ENCODE assay signal across 8 cellular contexts in genomic region chr17:1562178-1562643, GRCh38. TPM values are rescaled to one million over a fixed set of nuclear protein-coding genes. Genes with fewer than 3 reads are reported as not detected.
DNase-seq lines count a peak whose midpoint lies in the region; ATAC-seq and TF ChIP-seq lines count a peak whose summit lies in the region.

No MANE protein-coding gene starts in this region.

- in situ Hi-C loops in gastrocnemius medialis (cut with MboI; ENCODE audit: low sequenced_read_pairs in 4 of 4), result no loop called here

- peaks cover 49% of the 10 kb centered on the region for H3K4me1 Mint-ChIP-seq in activated CD4-positive, alpha-beta T cell treated with anti-CD3 and anti-CD28 coated beads, Interleukin-2, amount 10 ng/mL, durations not matched to agents 7 days and 5 days

- ATAC-seq in GM18907 (IDR thresholded peaks at IDR 0.05; ENCODE audit: unreplicated experiment) (peak; percentile 45), HG03135 (IDR thresholded peaks at IDR 0.05; ENCODE audit: unreplicated experiment) (peak; percentile 30), heart left ventricle (peak in 3 of 4 donors; percentile 27 to 51 (median 41)), gastrocnemius medialis (peak; percentile 74 to 79), HG03139 (IDR thresholded peaks at IDR 0.05; ENCODE audit: unreplicated experiment) (no peak)

- no peak for TF ChIP-seq POLR2A in heart left ventricle (IDR thresholded peaks at IDR 0.05)
- TF ChIP-seq POLR2A in gastrocnemius medialis (IDR thresholded peaks at IDR 0.05), result no peak

- peaks cover 0 to 7% (median 2%) of the 10 kb centered on the region in 9 donors for H3K36me3 ChIP-seq in heart left ventricle
- H3K36me3 ChIP-seq in gastrocnemius medialis, result no peaks in the 10 kb centered on the region

- no peaks in the 10 kb centered on the region for H3K9me3 ChIP-seq in heart left ventricle
- no peaks in the 10 kb centered on the region for H3K9me3 ChIP-seq in gastrocnemius medialis

- H3K27me3 ChIP-seq in heart left ventricle (no peaks in the 10 kb centered on the region), gastrocnemius medialis (no peaks in the 10 kb centered on the region)

- H3K9me3 Mint-ChIP-seq in activated CD4-positive, alpha-beta T cell treated with anti-CD3 and anti-CD28 coated beads, Interleukin-2, amount 10 ng/mL, durations not matched to agents 7 days and 5 days, result no peaks in the 10 kb centered on the region

- intact Hi-C loops in heart left ventricle (cut with DNase I) (loop anchor here in 1 of 10 donors (10.0 kb wide), 1 partner anchor 473 kb away; the partner anchor contains the start of gene DPH1), gastrocnemius medialis (cut with DNase I; ENCODE audit: low total_unique reads) (loop anchor here (2.0 to 5.0 kb wide), 2 partner anchors 45 to 285 kb away; partner anchors contain the start of gene INPP5K)

- peak overlapping the region; percentile 74 for H3K4me3 ChIP-seq in AG04449 (ENCODE audit: low read depth, low read length)
- peak overlapping the region; percentile 70 to 95 (median 84) for H3K4me3 ChIP-seq in heart left ventricle
- peak overlapping the region; percentile 64 to 79 (median 69) for H3K4me3 ChIP-seq in gastrocnemius medialis

- WGBS in heart left ventricle, 4 donors, result 0 to 3% (median 1%) methylated on average over 4 to 61 of the region's 61 CpGs

- POLR2A ChIA-PET in AG04449 (lab: Yijun Ruan, JAX), result no interaction called here
- POLR2A ChIA-PET in activated CD4-positive, alpha-beta T cell treated with anti-CD3 and anti-CD28 coated beads, Interleukin-2, amount 10 ng/mL, durations not matched to agents 7 days and 5 days (lab: Charles Lee), result no interaction called here

- H3K27me3 Mint-ChIP-seq in activated CD4-positive, alpha-beta T cell treated with anti-CD3 and anti-CD28 coated beads, Interleukin-2, amount 10 ng/mL, durations not matched to agents 7 days and 5 days, result peaks cover 4% of the 10 kb centered on the region

- peaks cover 6% of the 10 kb centered on the region for H3K36me3 Mint-ChIP-seq in activated CD4-positive, alpha-beta T cell treated with anti-CD3 and anti-CD28 coated beads, Interleukin-2, amount 10 ng/mL, durations not matched to agents 7 days and 5 days (ENCODE audit: low read depth)

- H3K4me3 Mint-ChIP-seq in activated CD4-positive, alpha-beta T cell treated with anti-CD3 and anti-CD28 coated beads, Interleukin-2, amount 10 ng/mL, durations not matched to agents 7 days and 5 days, result peak overlapping the region; percentile 80

- no peak overlapping the region for H3K27ac Mint-ChIP-seq in activated CD4-positive, alpha-beta T cell treated with anti-CD3 and anti-CD28 coated beads, Interleukin-2, amount 10 ng/mL, durations not matched to agents 7 days and 5 days

- no peak for TF ChIP-seq CTCF in AG04449 (IDR thresholded peaks at IDR 0.05; ENCODE audit: insufficient read depth, low read length, missing control alignments)
- TF ChIP-seq CTCF in heart left ventricle (IDR thresholded peaks at IDR 0.05), result no peak
- TF ChIP-seq CTCF in gastrocnemius medialis (IDR thresholded peaks at IDR 0.05 in 4 of 5, conservative IDR thresholded peaks at IDR 0.05 in 1 of 5), result no peak

- DNase-seq in AG04449 (ENCODE audit: low read depth, low spot score), result no peak
- DNase-seq in activated CD4-positive, alpha-beta T cell treated with anti-CD3 and anti-CD28 coated beads, Interleukin-2, amount 10 ng/mL, durations not matched to agents 7 days and 5 days, result no peak
- peak; percentile 60 to 75 (median 63) for DNase-seq in heart left ventricle
- DNase-seq in gastrocnemius medialis, result peak in 1 of 2 donors; percentile 32
- DNase-seq in GOT3 (lab: John Stamatoyannopoulos, UW), result no peak

- CTCF ChIA-PET in AG04449 (lab: Yijun Ruan, JAX), result interaction anchor here (1.1 to 3.3 kb wide), 5 partner anchors 9 to 56 kb away, joined by 4 to 16 read pairs (median 4); no protein-coding TSS in a partner anchor
- CTCF ChIA-PET in activated CD4-positive, alpha-beta T cell treated with anti-CD3 and anti-CD28 coated beads, Interleukin-2, amount 10 ng/mL, durations not matched to agents 7 days and 5 days (lab: Charles Lee), result interaction anchor here (0.9 to 1.0 kb wide), 2 partner anchors 12 to 47 kb away, joined by 3 to 4 read pairs; no protein-coding TSS in a partner anchor

- H3K4me1 ChIP-seq in heart left ventricle (peaks cover 3 to 51% (median 24%) of the 10 kb centered on the region in 12 donors), gastrocnemius medialis (peaks cover 12 to 27% of the 10 kb centered on the region in 2 donors)

- peak overlapping the region; percentile 28 to 95 (median 82) for H3K27ac ChIP-seq in heart left ventricle
- peak overlapping the region; percentile 80 to 90 (median 84) for H3K27ac ChIP-seq in gastrocnemius medialis

RNA-seq across cellular contexts. Expression of gene PITPNA, which starts 0.4 kb away (rescaled TPM):
- total RNA-seq in activated CD4-positive, alpha-beta T cell treated with anti-CD3 and anti-CD28 coated beads, Interleukin-2, amount 10 ng/mL, durations not matched to agents 7 days and 5 days, result 10 to 100 TPM; 44.1 to 52.2 TPM
- total RNA-seq in heart left ventricle (10 to 100 TPM; 38.1 to 70.2 (median 50.6) TPM), gastrocnemius medialis (10 to 100 TPM in 3 of 4 donors, 1 to 10 TPM in 1; 9.4 to 24.3 (median 19.6) TPM)
- 10 to 100 TPM; 10.1 to 61.7 TPM for polyA plus RNA-seq in heart left ventricle

RNA-seq across cellular contexts. Expression of gene INPP5K, which starts 45.8 kb away (rescaled TPM):
- 10 to 100 TPM; 50.3 to 56.9 TPM for total RNA-seq in activated CD4-positive, alpha-beta T cell treated with anti-CD3 and anti-CD28 coated beads, Interleukin-2, amount 10 ng/mL, durations not matched to agents 7 days and 5 days
- total RNA-seq in heart left ventricle (100 to 1,000 TPM in 1 of 9 donors, 10 to 100 TPM in 8; 28.4 to 128 (median 33.4) TPM), gastrocnemius medialis (100 to 1,000 TPM; 102 to 196 (median 114) TPM)
- polyA plus RNA-seq in heart left ventricle, result 10 to 100 TPM; 21.9 to 68.4 TPM

Comparison
In these comparisons a context has a peak if more than half of its experiments do, and no peak if none do; other contexts are left out.
1. DNase-seq: peak in heart left ventricle (5 of 5); none in AG04449 (single experiment), activated CD4-positive, alpha-beta T cell treated with anti-CD3 and anti-CD28 coated beads, Interleukin-2, amount 10 ng/mL, durations not matched to agents 7 days and 5 days (single experiment) and GOT3 (single experiment).
2. Peak in every context shown above with its lines, with median percentiles within 50 percentile points of each other: H3K4me3 ChIP-seq.